In the genomic region with DNA sequence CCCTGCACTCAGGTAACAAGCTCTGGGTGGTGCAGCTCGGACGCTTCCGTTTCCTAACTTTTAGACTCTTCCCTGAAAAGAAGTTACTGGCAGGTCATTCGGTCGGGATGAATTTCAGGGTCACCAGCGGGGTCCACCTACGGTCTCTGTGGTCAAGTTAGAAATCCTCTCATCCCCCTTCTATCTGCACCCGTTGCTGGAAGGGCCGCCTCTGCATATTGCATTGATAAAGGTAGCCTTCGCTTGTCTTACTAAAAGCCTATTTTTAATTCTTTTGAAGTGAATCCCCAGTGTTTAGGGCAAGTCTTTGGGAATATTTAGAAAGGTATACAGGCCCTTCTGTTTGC, we compare ENCODE assay signal across 8 cellular contexts. TPM values are rescaled to one million over a fixed set of nuclear protein-coding genes. Genes with fewer than 3 reads are reported as not detected.
A peak's percentile ranks its signal among the peaks of the same experiment; 100 is the strongest.
DNase-seq lines count a peak whose midpoint lies in the region; ATAC-seq and TF ChIP-seq lines count a peak whose summit lies in the region.

No MANE protein-coding gene starts in this region.

- H3F3A ChIP-seq in SK-N-SH (replicated peaks; ENCODE audit: insufficient read depth), result peaks cover 22% of the 10 kb centered on the region

- peaks cover 12% of the 10 kb centered on the region in 2 experiments for H3K36me3 ChIP-seq in SK-N-SH (replicated peaks in 1 of 2; ENCODE audit: control insufficient read depth in 1 of 2, insufficient read depth in 2 of 2, low read length in 1 of 2)
- peaks cover 3% of the 10 kb centered on the region; the same call in 1 of the 2 replicates for H3K36me3 ChIP-seq in iPS DF 6.9 (ENCODE audit: control insufficient read depth, insufficient read depth, low read length)
- peaks cover 6 to 8% of the 10 kb centered on the region in 2 donors for H3K36me3 ChIP-seq in stomach smooth muscle (ENCODE audit: control insufficient read depth in 2 of 2, insufficient read depth in 2 of 2, low read length in 2 of 2)

- peaks cover 44% of the 10 kb centered on the region for H3K79me2 ChIP-seq in SK-N-SH (ENCODE audit: insufficient read depth)

- no peaks in the 10 kb centered on the region for H3K27me3 Mint-ChIP-seq in WTC11 (ENCODE audit: low read depth)

- H4K20me1 ChIP-seq in SK-N-SH (ENCODE audit: insufficient read depth), result peaks cover 19% of the 10 kb centered on the region

- H3K4me3 Mint-ChIP-seq in WTC11, result peak overlapping the region; percentile 95

- H3K4me2 ChIP-seq in SK-N-SH, result peak overlapping the region; percentile 83

- TF ChIP-seq CTCF in SK-N-SH (IDR thresholded peaks at IDR 0.05) (no peak), WTC11 (IDR thresholded peaks at IDR 0.05) (no peak)

- no peak for TF ChIP-seq RAD21 in SK-N-SH (IDR thresholded peaks at IDR 0.05; ENCODE audit: low read length)

- H3K27me3 ChIP-seq in SK-N-SH (ENCODE audit: insufficient read depth) (no peaks in the 10 kb centered on the region), iPS DF 6.9 (ENCODE audit: control insufficient read depth, insufficient read depth, low read length) (no peaks in the 10 kb centered on the region), stomach smooth muscle (ENCODE audit: control insufficient read depth in 1 of 2, insufficient read depth in 2 of 2, low read length in 2 of 2) (no peaks in the 10 kb centered on the region)

- peak overlapping the region; percentile 57; the same call in 1 of the 2 replicates for H3K27ac Mint-ChIP-seq in WTC11

- H3K9me3 Mint-ChIP-seq in WTC11, result no peaks in the 10 kb centered on the region

- ATAC-seq in SK-N-SH treated with all-trans-retinoic acid at 6 μM for 48 hours (no peak), WTC11 (no peak), HG02642 (IDR thresholded peaks at IDR 0.05; ENCODE audit: poor library complexity, unreplicated experiment) (no peak), HG03565 (IDR thresholded peaks at IDR 0.05; ENCODE audit: unreplicated experiment) (no peak)

- POLR2A ChIA-PET in SK-N-SH (lab: Yijun Ruan, JAX), result no interaction called here
- POLR2A ChIA-PET in WTC11 (lab: Charles Lee), result no interaction called here

- CTCF ChIA-PET in SK-N-SH (lab: Yijun Ruan, JAX) (interaction anchor here (1.2 to 1.4 kb wide), 2 partner anchors 71 to 478 kb away, joined by 3 to 6 read pairs; no protein-coding TSS in a partner anchor), WTC11 (lab: Charles Lee) (interaction anchor here (0.6 kb wide), 1 partner anchor 34 kb away, joined by 3 read pairs; no protein-coding TSS in a partner anchor)

- DNase-seq in SK-N-SH (no peak), WTC11 (ENCODE audit: low spot score) (no peak), iPS DF 6.9 (ENCODE audit: low read depth, low spot score) (no peak), occipital lobe (lab: John Stamatoyannopoulos, UW) (no peak)

- H3K4me1 ChIP-seq in SK-N-SH (ENCODE audit: control insufficient read depth in 1 of 2, insufficient read depth in 2 of 2, low read depth in 1 of 2, low read length in 1 of 2) (peaks cover 16 to 17% of the 10 kb centered on the region in 2 experiments; a peak in 3 of 4 replicates), iPS DF 6.9 (ENCODE audit: control insufficient read depth, insufficient read depth, low read length) (no peaks in the 10 kb centered on the region), stomach smooth muscle (ENCODE audit: control insufficient read depth, insufficient read depth, low read length) (peaks cover 6% of the 10 kb centered on the region)

- H2AFZ ChIP-seq in SK-N-SH (ENCODE audit: low read depth), result peak overlapping the region; percentile 64; the same call in 1 of the 2 replicates

- H3K4me3 ChIP-seq in SK-N-SH (ENCODE audit: low read depth in 2 of 2, low read length in 1 of 2) (peak overlapping the region; percentile 89 to 91), iPS DF 6.9 (ENCODE audit: low read length) (peak overlapping the region; percentile 78), stomach smooth muscle (ENCODE audit: low read length in 2 of 2) (peak overlapping the region; percentile 82 to 90)

- no peak for TF ChIP-seq EP300 in SK-N-SH (IDR thresholded peaks at IDR 0.05; ENCODE audit: borderline replicate concordance in 1 of 2, low read depth in 1 of 2, low read length in 1 of 2)

- peaks cover 18% of the 10 kb centered on the region for H3K36me3 Mint-ChIP-seq in WTC11

- no peaks in the 10 kb centered on the region for H3K9me2 ChIP-seq in SK-N-SH

- 7% methylated on average over 9 of the region's 10 CpGs for WGBS in SK-N-SH (ENCODE audit: low lambda C conversion rate)
- WGBS in iPS DF 6.9 (ENCODE audit: insufficient coverage, insufficient read length), result no CpG with 5 or more reads among the region's 10 CpGs

- H3K27ac ChIP-seq in SK-N-SH (ENCODE audit: low read depth in 2 of 2, low read length in 1 of 2) (peak overlapping the region; percentile 65 to 89; a peak in 3 of 4 replicates), iPS DF 6.9 (ENCODE audit: low read length) (no peak overlapping the region), stomach smooth muscle (ENCODE audit: low read length) (peak overlapping the region; percentile 66)

- peaks cover 12% of the 10 kb centered on the region for H3K4me1 Mint-ChIP-seq in WTC11

- H3K9me3 ChIP-seq in SK-N-SH, result no peaks in the 10 kb centered on the region
- no peaks in the 10 kb centered on the region for H3K9me3 ChIP-seq in iPS DF 6.9 (ENCODE audit: control insufficient read depth, insufficient read depth, low read length)
- no peaks in the 10 kb centered on the region for H3K9me3 ChIP-seq in stomach smooth muscle (ENCODE audit: control insufficient read depth in 2 of 2, low read length in 2 of 2)

- peak overlapping the region; percentile 82 for H3K9ac ChIP-seq in SK-N-SH
- peak overlapping the region; percentile 73 to 85 for H3K9ac ChIP-seq in stomach smooth muscle (ENCODE audit: low read length in 2 of 2)

TF ChIP-seq in SK-N-SH, 30 proteins besides CTCF, POLR2A, EP300 and RAD21:
- TF ChIP-seq GABPA (IDR thresholded peaks at IDR 0.05; ENCODE audit: low read depth), result no peak
- TF ChIP-seq, protein P1, sequence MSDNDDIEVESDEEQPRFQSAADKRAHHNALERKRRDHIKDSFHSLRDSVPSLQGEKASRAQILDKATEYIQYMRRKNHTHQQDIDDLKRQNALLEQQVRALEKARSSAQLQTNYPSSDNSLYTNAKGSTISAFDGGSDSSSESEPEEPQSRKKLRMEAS (IDR thresholded peaks at IDR 0.05; ENCODE audit: low read depth), result no peak
- TF ChIP-seq MEF2A (IDR thresholded peaks at IDR 0.05; ENCODE audit: borderline replicate concordance, low read depth), result no peak

TF ChIP-seq in SK-N-SH treated with all-trans-retinoic acid at 6 μM for 48 hours, 23 proteins besides CTCF, POLR2A, EP300 and RAD21 (continues in another document):
- no peak for TF ChIP-seq ZC3H10 (CRISPR knock-in tag; IDR thresholded peaks at IDR 0.05)

TF ChIP-seq in WTC11, 78 proteins besides CTCF, POLR2A, EP300 and RAD21 (continues in another document):
- TF ChIP-seq ZNF671 (CRISPR knock-in tag; IDR thresholded peaks at IDR 0.05) (no peak), NFATC4 (CRISPR knock-in tag; IDR thresholded peaks at IDR 0.05) (no peak), MYBL2 (CRISPR knock-in tag; IDR thresholded peaks at IDR 0.05) (no peak)
- TF ChIP-seq, protein P2, sequence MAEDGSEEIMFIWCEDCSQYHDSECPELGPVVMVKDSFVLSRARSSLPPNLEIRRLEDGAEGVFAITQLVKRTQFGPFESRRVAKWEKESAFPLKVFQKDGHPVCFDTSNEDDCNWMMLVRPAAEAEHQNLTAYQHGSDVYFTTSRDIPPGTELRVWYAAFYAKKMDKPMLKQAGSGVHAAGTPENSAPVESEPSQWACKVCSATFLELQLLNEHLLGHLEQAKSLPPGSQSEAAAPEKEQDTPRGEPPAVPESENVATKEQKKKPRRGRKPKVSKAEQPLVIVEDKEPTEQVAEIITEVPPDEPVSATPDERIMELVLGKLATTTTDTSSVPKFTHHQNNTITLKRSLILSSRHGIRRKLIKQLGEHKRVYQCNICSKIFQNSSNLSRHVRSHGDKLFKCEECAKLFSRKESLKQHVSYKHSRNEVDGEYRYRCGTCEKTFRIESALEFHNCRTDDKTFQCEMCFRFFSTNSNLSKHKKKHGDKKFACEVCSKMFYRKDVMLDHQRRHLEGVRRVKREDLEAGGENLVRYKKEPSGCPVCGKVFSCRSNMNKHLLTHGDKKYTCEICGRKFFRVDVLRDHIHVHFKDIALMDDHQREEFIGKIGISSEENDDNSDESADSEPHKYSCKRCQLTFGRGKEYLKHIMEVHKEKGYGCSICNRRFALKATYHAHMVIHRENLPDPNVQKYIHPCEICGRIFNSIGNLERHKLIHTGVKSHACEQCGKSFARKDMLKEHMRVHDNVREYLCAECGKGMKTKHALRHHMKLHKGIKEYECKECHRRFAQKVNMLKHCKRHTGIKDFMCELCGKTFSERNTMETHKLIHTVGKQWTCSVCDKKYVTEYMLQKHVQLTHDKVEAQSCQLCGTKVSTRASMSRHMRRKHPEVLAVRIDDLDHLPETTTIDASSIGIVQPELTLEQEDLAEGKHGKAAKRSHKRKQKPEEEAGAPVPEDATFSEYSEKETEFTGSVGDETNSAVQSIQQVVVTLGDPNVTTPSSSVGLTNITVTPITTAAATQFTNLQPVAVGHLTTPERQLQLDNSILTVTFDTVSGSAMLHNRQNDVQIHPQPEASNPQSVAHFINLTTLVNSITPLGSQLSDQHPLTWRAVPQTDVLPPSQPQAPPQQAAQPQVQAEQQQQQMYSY (CRISPR knock-in tag; IDR thresholded peaks at IDR 0.05), result no peak
- TF ChIP-seq, protein P1 (CRISPR knock-in tag; IDR thresholded peaks at IDR 0.05), result no peak

RNA-seq across cellular contexts. Expression of a gene that starts 0.7 kb away (rescaled TPM):
- 32.7 and 53.1 TPM in 2 replicates for polyA plus RNA-seq in SK-N-SH (2012; rRNA removed)
- 43.1 and 45.4 TPM in 2 replicates for polyA plus RNA-seq in SK-N-SH (2012; cell fraction: cytosol; rRNA removed)
- 26.4 and 47.1 TPM in 2 replicates for polyA plus RNA-seq in SK-N-SH (2012; cell fraction: nucleus; rRNA removed)
- 36.1 to 44.0 TPM (median 36.8 TPM) in 3 replicates for total RNA-seq in WTC11 (2021)
- total RNA-seq in occipital lobe, result 49.4 TPM

RNA-seq across cellular contexts. Expression of a gene that starts 47.3 kb away (rescaled TPM):
- polyA plus RNA-seq in SK-N-SH (2012; rRNA removed), result 0.05 TPM in 1 of 2 replicates, not detected in the other
- polyA plus RNA-seq in SK-N-SH (2012; cell fraction: cytosol; rRNA removed), result 0.01 and 0.03 TPM in 2 replicates
- polyA plus RNA-seq in SK-N-SH (2012; cell fraction: nucleus; rRNA removed), result 0.05 and 0.06 TPM in 2 replicates
- 0.32 to 0.64 TPM (median 0.48 TPM) in 3 replicates for total RNA-seq in WTC11 (2021)
- not detected for total RNA-seq in occipital lobe

RNA-seq across cellular contexts. Expression of a gene that starts 56.1 kb away (rescaled TPM):
- 4.0 and 5.9 TPM in 2 replicates for polyA plus RNA-seq in SK-N-SH (2012; rRNA removed)
- 6.7 and 6.9 TPM in 2 replicates for polyA plus RNA-seq in SK-N-SH (2012; cell fraction: cytosol; rRNA removed)
- polyA plus RNA-seq in SK-N-SH (2012; cell fraction: nucleus; rRNA removed), result 2.9 and 4.9 TPM in 2 replicates
- 28.0 to 29.5 TPM (median 29.5 TPM) in 3 replicates for total RNA-seq in WTC11 (2021)
- 4.5 TPM for total RNA-seq in occipital lobe

RNA-seq across cellular contexts. Expression of a gene that starts 56.2 kb away (rescaled TPM):
- 16.1 and 16.8 TPM in 2 replicates for polyA plus RNA-seq in SK-N-SH (2012; rRNA removed)
- 18.9 and 23.5 TPM in 2 replicates for polyA plus RNA-seq in SK-N-SH (2012; cell fraction: cytosol; rRNA removed)
- polyA plus RNA-seq in SK-N-SH (2012; cell fraction: nucleus; rRNA removed), result 7.9 and 13.8 TPM in 2 replicates
- total RNA-seq in WTC11 (2021) (15.4 to 17.2 TPM (median 16.7 TPM) in 3 replicates), occipital lobe (5.8 TPM)
